Comparison of ENCODE assay signal across 8 cellular contexts in the genomic region with DNA sequence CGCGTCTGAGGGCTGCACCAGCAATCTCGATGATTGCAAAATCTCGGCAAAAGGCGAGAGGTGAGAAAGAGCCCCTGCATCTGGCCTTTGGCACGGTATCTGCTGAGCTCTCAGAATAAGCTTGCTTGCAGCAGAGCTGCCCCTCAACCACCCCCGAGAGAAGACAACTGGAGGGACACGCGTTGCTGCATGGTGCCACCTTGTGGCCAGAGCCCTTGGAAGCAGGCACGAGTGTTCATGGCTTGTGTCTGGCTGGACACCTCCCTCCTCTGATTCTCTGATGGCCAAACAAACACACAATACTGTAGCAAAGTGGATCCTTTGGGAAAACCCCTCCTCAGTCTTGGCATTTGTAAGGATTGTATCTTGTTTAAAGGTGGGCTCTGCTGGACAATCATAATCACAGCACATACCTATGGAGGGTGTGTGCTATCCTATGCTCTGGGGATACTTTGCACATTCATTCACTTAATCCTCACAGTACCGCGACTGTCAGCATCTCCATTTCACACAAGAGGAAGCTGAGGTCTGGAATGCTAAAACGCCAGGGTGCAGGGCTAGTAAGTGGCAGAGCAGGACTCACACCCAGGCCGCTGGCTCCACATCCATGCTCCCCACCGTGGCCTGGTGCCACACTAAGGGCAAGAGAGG.
DNase-seq lines count a peak whose midpoint lies in the region; TF ChIP-seq lines count a peak whose summit lies in the region.
"Not testable (repeated sequence)": the region's sequence is repeated elsewhere in the genome, so short reads cannot be mapped to it uniquely, and the experiment has no call there.

No MANE protein-coding gene starts in this region.

- H3K4me3 Mint-ChIP-seq in activated CD4-positive, alpha-beta T cell treated with anti-CD3 and anti-CD28 coated beads, Interleukin-2, amount 10 ng/mL, durations not matched to agents 24 days and 14 days; chondrocyte (ENCODE audit: unreplicated experiment): not testable (repeated sequence)

- not testable (repeated sequence) for H3K9me3 ChIP-seq in transverse colon

- H3K27ac ChIP-seq in transverse colon = peak overlapping the region; percentile 56 to 87 (median 80)

- not testable (repeated sequence) for H3K36me3 Mint-ChIP-seq in activated CD4-positive, alpha-beta T cell treated with anti-CD3 and anti-CD28 coated beads, Interleukin-2, amount 10 ng/mL, durations not matched to agents 24 days and 14 days (ENCODE audit: low read depth); chondrocyte (ENCODE audit: low read depth)

- not testable (repeated sequence) for H3K27me3 ChIP-seq in transverse colon

- not testable (repeated sequence) for H3K4me1 Mint-ChIP-seq in activated CD4-positive, alpha-beta T cell treated with anti-CD3 and anti-CD28 coated beads, Interleukin-2, amount 10 ng/mL, durations not matched to agents 24 days and 14 days
- peaks cover 84% of the 10 kb centered on the region for H3K4me1 Mint-ChIP-seq in chondrocyte (ENCODE audit: low read depth)

- not testable (repeated sequence) for H3K36me3 ChIP-seq in transverse colon

- in situ Hi-C loops in transverse colon (cut with MboI; ENCODE audit: low pct_ligation_motif_present in 1 of 4, low pct_unique_long_range_greater_than_20kb in 1 of 4, low sequenced_read_pairs in 3 of 4) = loop anchor here (5.0 to 10.0 kb wide), 3 partner anchors 64 to 74 kb away; no protein-coding TSS in a partner anchor

- 17 to 25% methylated on average over 3 to 15 of the region's 15 CpGs for WGBS in transverse colon (ENCODE audit: low coverage in 1 of 2), 2 donors

- not testable (repeated sequence) for H3K27ac Mint-ChIP-seq in activated CD4-positive, alpha-beta T cell treated with anti-CD3 and anti-CD28 coated beads, Interleukin-2, amount 10 ng/mL, durations not matched to agents 24 days and 14 days
- H3K27ac Mint-ChIP-seq in chondrocyte (ENCODE audit: unreplicated experiment) = peak overlapping the region; percentile 97

- not testable (repeated sequence) for TF ChIP-seq EP300 in transverse colon (IDR thresholded peaks at IDR 0.05; ENCODE audit: low read depth)

- peaks cover 5 to 25% (median 8%) of the 10 kb centered on the region in 4 donors for H3K4me1 ChIP-seq in transverse colon

- TF ChIP-seq CTCF in LNCAP (IDR thresholded peaks at IDR 0.05) = peak; percentile 68
- peak; percentile 88 for TF ChIP-seq CTCF in chondrocyte (IDR thresholded peaks at IDR 0.05)
- peak; percentile 56 to 68 (median 61) for TF ChIP-seq CTCF in transverse colon (IDR thresholded peaks at IDR 0.05)

- TF ChIP-seq POLR2A in transverse colon (IDR thresholded peaks at IDR 0.05) = not testable (repeated sequence)

- not testable (repeated sequence) for H3K4me3 ChIP-seq in transverse colon

- intact Hi-C loops in activated CD4-positive, alpha-beta T cell treated with anti-CD3 and anti-CD28 coated beads, Interleukin-2, amount 10 ng/mL, durations not matched to agents 24 days and 14 days (cut with micrococcal nuclease) = not testable (repeated sequence)
- intact Hi-C loops in posterior cingulate gyrus (cut with DNase I) (loop anchor here (1.0 kb wide), 1 partner anchor 67 kb away; no protein-coding TSS in a partner anchor), transverse colon (cut with DNase I; ENCODE audit: low total_unique reads) (loop anchor here (2.0 kb wide), 1 partner anchor 66 kb away; no protein-coding TSS in a partner anchor)

- H3K9me3 Mint-ChIP-seq in activated CD4-positive, alpha-beta T cell treated with anti-CD3 and anti-CD28 coated beads, Interleukin-2, amount 10 ng/mL, durations not matched to agents 24 days and 14 days; chondrocyte (ENCODE audit: low read depth): not testable (repeated sequence)

- peak; percentile 81 for DNase-seq in ELF-1 (ENCODE audit: low read depth, low spot score)
- peak; percentile 48 for DNase-seq in NOMO-1 treated with DMSO at 0.1 percent for 48 hours (lab: John Stamatoyannopoulos, UW; ENCODE audit: unreplicated experiment)
- peak; percentile 79 for DNase-seq in activated CD4-positive, alpha-beta T cell treated with anti-CD3 and anti-CD28 coated beads, Interleukin-2, amount 10 ng/mL, durations not matched to agents 24 days and 14 days
- not testable (repeated sequence) for DNase-seq in chondrocyte (ENCODE audit: low spot score)
- peak; percentile 66 for DNase-seq in iPS-NIHi11 (ENCODE audit: low spot score)
- peak; percentile 70 to 97 (median 85) for DNase-seq in posterior cingulate gyrus
- DNase-seq in transverse colon = peak; percentile 76

- not testable (repeated sequence) for H3K27me3 Mint-ChIP-seq in activated CD4-positive, alpha-beta T cell treated with anti-CD3 and anti-CD28 coated beads, Interleukin-2, amount 10 ng/mL, durations not matched to agents 24 days and 14 days; chondrocyte (ENCODE audit: low read depth)
